In the genomic region with DNA sequence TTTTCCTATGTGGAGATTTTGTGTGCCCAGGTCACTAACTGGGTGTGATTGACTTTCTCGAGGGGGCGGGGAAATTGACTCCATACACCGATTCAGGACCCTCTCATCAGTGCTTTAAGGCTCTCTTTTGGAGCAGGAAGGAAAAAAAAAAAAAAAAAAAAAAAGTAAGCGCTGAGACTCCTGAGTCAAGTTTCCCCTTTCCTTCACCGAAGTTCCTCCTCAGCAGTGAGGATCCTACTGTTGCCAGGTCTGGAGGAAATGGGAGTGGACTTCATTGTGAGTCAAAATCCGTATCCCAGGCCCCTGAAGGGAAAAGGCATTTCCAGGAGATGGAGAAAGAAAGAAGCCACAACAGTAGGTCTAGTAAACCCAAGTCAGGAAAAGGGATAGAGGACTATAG, we compare ENCODE assay signal across 8 cellular contexts. TPM values are rescaled to one million over a fixed set of nuclear protein-coding genes. Genes with fewer than 3 reads are reported as not detected.
A peak's percentile ranks its signal among the peaks of the same experiment; 100 is the strongest.
DNase-seq lines count a peak whose midpoint lies in the region; ATAC-seq and TF ChIP-seq lines count a peak whose summit lies in the region.

No MANE protein-coding gene starts in this region.

- peaks cover 14% of the 10 kb centered on the region for H3K27me3 ChIP-seq in iPS-15b (ENCODE audit: control insufficient read depth, insufficient read depth, low read length)

- DNase-seq in DMS53 (lab: John Stamatoyannopoulos, UW) = peak; percentile 36
- DNase-seq in DMS53 treated with DMSO at 0.1 percent for 48 hours (lab: John Stamatoyannopoulos, UW; ENCODE audit: unreplicated experiment) = no peak
- DNase-seq in activated CD8-positive, alpha-beta T cell treated with anti-CD3 and anti-CD28 coated beads for 36 hours = no peak
- no peak for DNase-seq in stimulated activated effector memory CD8-positive, alpha-beta T cell treated with anti-CD3 and anti-CD28 coated beads, Interleukin-12 subunit alpha, Interleukin-12 subunit beta, amount 100 ng/mL, for 72 hours (ENCODE audit: low spot score in 2 of 2)
- DNase-seq in amygdala (lab: John Stamatoyannopoulos, UW) = no peak

- H3K9ac ChIP-seq in iPS-15b (ENCODE audit: low read depth, low read length) = no peak overlapping the region

- POLR2A ChIA-PET in activated CD8-positive, alpha-beta T cell treated with anti-CD3 and anti-CD28 coated beads for 36 hours (lab: Charles Lee) = no interaction called here

- no peak overlapping the region for H3K27ac Mint-ChIP-seq in activated CD8-positive, alpha-beta T cell treated with anti-CD3 and anti-CD28 coated beads for 36 hours
- H3K27ac Mint-ChIP-seq in stimulated activated effector memory CD8-positive, alpha-beta T cell treated with anti-CD3 and anti-CD28 coated beads, Interleukin-12 subunit alpha, Interleukin-12 subunit beta, amount 100 ng/mL, for 72 hours = no peak overlapping the region

- H3K36me3 Mint-ChIP-seq in activated CD8-positive, alpha-beta T cell treated with anti-CD3 and anti-CD28 coated beads for 36 hours (ENCODE audit: low read depth) = no peaks in the 10 kb centered on the region
- no peaks in the 10 kb centered on the region for H3K36me3 Mint-ChIP-seq in stimulated activated effector memory CD8-positive, alpha-beta T cell treated with anti-CD3 and anti-CD28 coated beads, Interleukin-12 subunit alpha, Interleukin-12 subunit beta, amount 100 ng/mL, for 72 hours

- no peak for TF ChIP-seq CTCF in activated CD8-positive, alpha-beta T cell treated with anti-CD3 and anti-CD28 coated beads for 36 hours (IDR thresholded peaks at IDR 0.05)

- H3K4me1 Mint-ChIP-seq in activated CD8-positive, alpha-beta T cell treated with anti-CD3 and anti-CD28 coated beads for 36 hours (ENCODE audit: low read depth) = peaks cover 17% of the 10 kb centered on the region
- H3K4me1 Mint-ChIP-seq in stimulated activated effector memory CD8-positive, alpha-beta T cell treated with anti-CD3 and anti-CD28 coated beads, Interleukin-12 subunit alpha, Interleukin-12 subunit beta, amount 100 ng/mL, for 72 hours = peaks cover 19% of the 10 kb centered on the region

- H3K4me1 ChIP-seq in iPS-15b (ENCODE audit: control insufficient read depth, insufficient read depth, low read length) = peaks cover 16% of the 10 kb centered on the region

- no peak for ATAC-seq in activated CD8-positive, alpha-beta T cell treated with anti-CD3 and anti-CD28 coated beads for 36 hours
- no peak for ATAC-seq in stimulated activated effector memory CD8-positive, alpha-beta T cell treated with anti-CD3 and anti-CD28 coated beads, Interleukin-12 subunit alpha, Interleukin-12 subunit beta, amount 100 ng/mL, for 72 hours
- ATAC-seq in GM18498 (IDR thresholded peaks at IDR 0.05; ENCODE audit: unreplicated experiment) = no peak
- ATAC-seq in HG03354 (IDR thresholded peaks at IDR 0.05; ENCODE audit: poor library complexity, severe bottlenecking, unreplicated experiment) = no peak

- H3K9me3 ChIP-seq in iPS-15b (ENCODE audit: control insufficient read depth, insufficient read depth, low read length) = no peaks in the 10 kb centered on the region

- peak overlapping the region; percentile 82 for H3K4me3 ChIP-seq in iPS-15b (ENCODE audit: low read depth, low read length)

- peak overlapping the region; percentile 92 for H3K4me3 Mint-ChIP-seq in activated CD8-positive, alpha-beta T cell treated with anti-CD3 and anti-CD28 coated beads for 36 hours
- H3K4me3 Mint-ChIP-seq in stimulated activated effector memory CD8-positive, alpha-beta T cell treated with anti-CD3 and anti-CD28 coated beads, Interleukin-12 subunit alpha, Interleukin-12 subunit beta, amount 100 ng/mL, for 72 hours = peak overlapping the region; percentile 91

- H3K9me3 Mint-ChIP-seq in activated CD8-positive, alpha-beta T cell treated with anti-CD3 and anti-CD28 coated beads for 36 hours = no peaks in the 10 kb centered on the region
- H3K9me3 Mint-ChIP-seq in stimulated activated effector memory CD8-positive, alpha-beta T cell treated with anti-CD3 and anti-CD28 coated beads, Interleukin-12 subunit alpha, Interleukin-12 subunit beta, amount 100 ng/mL, for 72 hours = no peaks in the 10 kb centered on the region

- H3K27me3 Mint-ChIP-seq in activated CD8-positive, alpha-beta T cell treated with anti-CD3 and anti-CD28 coated beads for 36 hours = peaks cover 12% of the 10 kb centered on the region

- intact Hi-C loops in activated CD8-positive, alpha-beta T cell treated with anti-CD3 and anti-CD28 coated beads for 36 hours (cut with micrococcal nuclease) = no loop called here

- no peaks in the 10 kb centered on the region for H3K36me3 ChIP-seq in iPS-15b (ENCODE audit: control insufficient read depth, insufficient read depth, low read length)

- CTCF ChIA-PET in activated CD8-positive, alpha-beta T cell treated with anti-CD3 and anti-CD28 coated beads for 36 hours (lab: Charles Lee) = interaction anchor here (0.7 to 3.4 kb wide), 3 partner anchors 8 to 91 kb away, joined by 3 to 16 read pairs (median 3); no protein-coding TSS in a partner anchor

RNA-seq across cellular contexts. Expression of a gene that starts 1.4 kb away (rescaled TPM):
- total RNA-seq in activated CD8-positive, alpha-beta T cell treated with anti-CD3 and anti-CD28 coated beads for 36 hours = 1 to 10 TPM; 6.6 to 8.8 TPM
